1 cellular context compared by ENCODE assay signal in the genomic region with DNA sequence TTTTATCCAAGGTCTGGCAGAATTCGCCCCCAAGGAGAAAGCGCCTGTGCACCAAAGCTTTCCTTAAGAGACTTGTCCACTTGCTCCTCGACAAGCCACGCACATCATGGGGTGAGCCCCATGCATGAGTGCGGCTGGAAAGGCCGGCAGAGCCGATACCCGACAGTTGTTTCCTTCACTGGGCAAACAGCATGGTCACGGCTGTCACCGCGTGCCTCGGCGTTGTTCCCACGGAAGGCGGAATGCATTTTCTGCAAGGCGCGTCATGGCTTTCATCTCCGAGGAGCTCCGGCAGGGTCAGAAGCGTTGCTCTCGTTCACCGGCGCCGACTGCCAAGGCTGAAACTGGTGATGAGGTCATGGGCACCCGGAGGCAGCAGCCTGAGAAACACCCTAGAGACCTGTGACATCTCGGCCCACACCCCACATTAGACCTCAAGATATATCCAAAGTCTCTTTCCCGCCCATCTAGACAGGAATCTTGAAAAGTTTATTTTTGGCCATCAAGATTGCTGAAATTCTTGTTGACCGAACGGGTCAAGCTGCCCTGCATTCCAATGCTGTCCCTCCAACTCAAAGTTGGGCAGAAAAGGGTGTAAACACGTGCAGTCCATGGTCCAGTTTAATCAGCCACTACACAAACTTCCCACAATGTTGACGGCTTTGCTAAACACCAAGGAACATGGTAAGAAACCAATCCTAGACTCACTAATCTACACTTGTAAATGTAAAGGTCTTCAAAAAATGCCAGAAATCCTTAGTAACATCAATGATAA.
A peak's percentile ranks its signal among the peaks of the same experiment; 100 is the strongest.
TF ChIP-seq lines count a peak whose summit lies in the region.

No MANE protein-coding gene starts in this region.

TF ChIP-seq in K562, 482 proteins besides CTCF, POLR2A, EP300 and RAD21 (continued from another document):
- TF ChIP-seq, protein P1, sequence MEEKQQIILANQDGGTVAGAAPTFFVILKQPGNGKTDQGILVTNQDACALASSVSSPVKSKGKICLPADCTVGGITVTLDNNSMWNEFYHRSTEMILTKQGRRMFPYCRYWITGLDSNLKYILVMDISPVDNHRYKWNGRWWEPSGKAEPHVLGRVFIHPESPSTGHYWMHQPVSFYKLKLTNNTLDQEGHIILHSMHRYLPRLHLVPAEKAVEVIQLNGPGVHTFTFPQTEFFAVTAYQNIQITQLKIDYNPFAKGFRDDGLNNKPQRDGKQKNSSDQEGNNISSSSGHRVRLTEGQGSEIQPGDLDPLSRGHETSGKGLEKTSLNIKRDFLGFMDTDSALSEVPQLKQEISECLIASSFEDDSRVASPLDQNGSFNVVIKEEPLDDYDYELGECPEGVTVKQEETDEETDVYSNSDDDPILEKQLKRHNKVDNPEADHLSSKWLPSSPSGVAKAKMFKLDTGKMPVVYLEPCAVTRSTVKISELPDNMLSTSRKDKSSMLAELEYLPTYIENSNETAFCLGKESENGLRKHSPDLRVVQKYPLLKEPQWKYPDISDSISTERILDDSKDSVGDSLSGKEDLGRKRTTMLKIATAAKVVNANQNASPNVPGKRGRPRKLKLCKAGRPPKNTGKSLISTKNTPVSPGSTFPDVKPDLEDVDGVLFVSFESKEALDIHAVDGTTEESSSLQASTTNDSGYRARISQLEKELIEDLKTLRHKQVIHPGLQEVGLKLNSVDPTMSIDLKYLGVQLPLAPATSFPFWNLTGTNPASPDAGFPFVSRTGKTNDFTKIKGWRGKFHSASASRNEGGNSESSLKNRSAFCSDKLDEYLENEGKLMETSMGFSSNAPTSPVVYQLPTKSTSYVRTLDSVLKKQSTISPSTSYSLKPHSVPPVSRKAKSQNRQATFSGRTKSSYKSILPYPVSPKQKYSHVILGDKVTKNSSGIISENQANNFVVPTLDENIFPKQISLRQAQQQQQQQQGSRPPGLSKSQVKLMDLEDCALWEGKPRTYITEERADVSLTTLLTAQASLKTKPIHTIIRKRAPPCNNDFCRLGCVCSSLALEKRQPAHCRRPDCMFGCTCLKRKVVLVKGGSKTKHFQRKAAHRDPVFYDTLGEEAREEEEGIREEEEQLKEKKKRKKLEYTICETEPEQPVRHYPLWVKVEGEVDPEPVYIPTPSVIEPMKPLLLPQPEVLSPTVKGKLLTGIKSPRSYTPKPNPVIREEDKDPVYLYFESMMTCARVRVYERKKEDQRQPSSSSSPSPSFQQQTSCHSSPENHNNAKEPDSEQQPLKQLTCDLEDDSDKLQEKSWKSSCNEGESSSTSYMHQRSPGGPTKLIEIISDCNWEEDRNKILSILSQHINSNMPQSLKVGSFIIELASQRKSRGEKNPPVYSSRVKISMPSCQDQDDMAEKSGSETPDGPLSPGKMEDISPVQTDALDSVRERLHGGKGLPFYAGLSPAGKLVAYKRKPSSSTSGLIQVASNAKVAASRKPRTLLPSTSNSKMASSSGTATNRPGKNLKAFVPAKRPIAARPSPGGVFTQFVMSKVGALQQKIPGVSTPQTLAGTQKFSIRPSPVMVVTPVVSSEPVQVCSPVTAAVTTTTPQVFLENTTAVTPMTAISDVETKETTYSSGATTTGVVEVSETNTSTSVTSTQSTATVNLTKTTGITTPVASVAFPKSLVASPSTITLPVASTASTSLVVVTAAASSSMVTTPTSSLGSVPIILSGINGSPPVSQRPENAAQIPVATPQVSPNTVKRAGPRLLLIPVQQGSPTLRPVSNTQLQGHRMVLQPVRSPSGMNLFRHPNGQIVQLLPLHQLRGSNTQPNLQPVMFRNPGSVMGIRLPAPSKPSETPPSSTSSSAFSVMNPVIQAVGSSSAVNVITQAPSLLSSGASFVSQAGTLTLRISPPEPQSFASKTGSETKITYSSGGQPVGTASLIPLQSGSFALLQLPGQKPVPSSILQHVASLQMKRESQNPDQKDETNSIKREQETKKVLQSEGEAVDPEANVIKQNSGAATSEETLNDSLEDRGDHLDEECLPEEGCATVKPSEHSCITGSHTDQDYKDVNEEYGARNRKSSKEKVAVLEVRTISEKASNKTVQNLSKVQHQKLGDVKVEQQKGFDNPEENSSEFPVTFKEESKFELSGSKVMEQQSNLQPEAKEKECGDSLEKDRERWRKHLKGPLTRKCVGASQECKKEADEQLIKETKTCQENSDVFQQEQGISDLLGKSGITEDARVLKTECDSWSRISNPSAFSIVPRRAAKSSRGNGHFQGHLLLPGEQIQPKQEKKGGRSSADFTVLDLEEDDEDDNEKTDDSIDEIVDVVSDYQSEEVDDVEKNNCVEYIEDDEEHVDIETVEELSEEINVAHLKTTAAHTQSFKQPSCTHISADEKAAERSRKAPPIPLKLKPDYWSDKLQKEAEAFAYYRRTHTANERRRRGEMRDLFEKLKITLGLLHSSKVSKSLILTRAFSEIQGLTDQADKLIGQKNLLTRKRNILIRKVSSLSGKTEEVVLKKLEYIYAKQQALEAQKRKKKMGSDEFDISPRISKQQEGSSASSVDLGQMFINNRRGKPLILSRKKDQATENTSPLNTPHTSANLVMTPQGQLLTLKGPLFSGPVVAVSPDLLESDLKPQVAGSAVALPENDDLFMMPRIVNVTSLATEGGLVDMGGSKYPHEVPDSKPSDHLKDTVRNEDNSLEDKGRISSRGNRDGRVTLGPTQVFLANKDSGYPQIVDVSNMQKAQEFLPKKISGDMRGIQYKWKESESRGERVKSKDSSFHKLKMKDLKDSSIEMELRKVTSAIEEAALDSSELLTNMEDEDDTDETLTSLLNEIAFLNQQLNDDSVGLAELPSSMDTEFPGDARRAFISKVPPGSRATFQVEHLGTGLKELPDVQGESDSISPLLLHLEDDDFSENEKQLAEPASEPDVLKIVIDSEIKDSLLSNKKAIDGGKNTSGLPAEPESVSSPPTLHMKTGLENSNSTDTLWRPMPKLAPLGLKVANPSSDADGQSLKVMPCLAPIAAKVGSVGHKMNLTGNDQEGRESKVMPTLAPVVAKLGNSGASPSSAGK (IDR thresholded peaks at IDR 0.05) = peak; percentile 79
- TF ChIP-seq, protein P2, sequence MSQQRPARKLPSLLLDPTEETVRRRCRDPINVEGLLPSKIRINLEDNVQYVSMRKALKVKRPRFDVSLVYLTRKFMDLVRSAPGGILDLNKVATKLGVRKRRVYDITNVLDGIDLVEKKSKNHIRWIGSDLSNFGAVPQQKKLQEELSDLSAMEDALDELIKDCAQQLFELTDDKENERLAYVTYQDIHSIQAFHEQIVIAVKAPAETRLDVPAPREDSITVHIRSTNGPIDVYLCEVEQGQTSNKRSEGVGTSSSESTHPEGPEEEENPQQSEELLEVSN (IDR thresholded peaks at IDR 0.05; ENCODE audit: borderline replicate concordance in 1 of 2, extremely low read depth in 1 of 2, insufficient read depth in 1 of 2, insufficient read length in 1 of 2, low read depth in 1 of 2, low read length in 1 of 2, poor library complexity in 1 of 2, severe bottlenecking in 1 of 2) = peak; percentile 19 to 50
- TF ChIP-seq, protein P3, sequence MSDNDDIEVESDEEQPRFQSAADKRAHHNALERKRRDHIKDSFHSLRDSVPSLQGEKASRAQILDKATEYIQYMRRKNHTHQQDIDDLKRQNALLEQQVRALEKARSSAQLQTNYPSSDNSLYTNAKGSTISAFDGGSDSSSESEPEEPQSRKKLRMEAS (CRISPR knock-in tag; IDR thresholded peaks at IDR 0.05) = peak; percentile 45
- TF ChIP-seq RBM14 (IDR thresholded peaks at IDR 0.05; ENCODE audit: borderline replicate concordance, insufficient read depth, low read depth, low read length) = 0 out of 2 replicates have a peak, but pooled peaks have one; percentile 13
- TF ChIP-seq, protein P4, sequence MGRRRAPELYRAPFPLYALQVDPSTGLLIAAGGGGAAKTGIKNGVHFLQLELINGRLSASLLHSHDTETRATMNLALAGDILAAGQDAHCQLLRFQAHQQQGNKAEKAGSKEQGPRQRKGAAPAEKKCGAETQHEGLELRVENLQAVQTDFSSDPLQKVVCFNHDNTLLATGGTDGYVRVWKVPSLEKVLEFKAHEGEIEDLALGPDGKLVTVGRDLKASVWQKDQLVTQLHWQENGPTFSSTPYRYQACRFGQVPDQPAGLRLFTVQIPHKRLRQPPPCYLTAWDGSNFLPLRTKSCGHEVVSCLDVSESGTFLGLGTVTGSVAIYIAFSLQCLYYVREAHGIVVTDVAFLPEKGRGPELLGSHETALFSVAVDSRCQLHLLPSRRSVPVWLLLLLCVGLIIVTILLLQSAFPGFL (CRISPR knock-in tag; IDR thresholded peaks at IDR 0.05) = 0 out of 2 replicates have a peak, but pooled peaks have one; percentile 63
- TF ChIP-seq ZBTB1 (CRISPR knock-in tag; IDR thresholded peaks at IDR 0.05; ENCODE audit: borderline replicate concordance, low read depth) = no peak; the same call in 1 of the 2 replicates
- peak; percentile 36; the same call in 1 of the 2 replicates for TF ChIP-seq L3MBTL2 (IDR thresholded peaks at IDR 0.05)
- peak in 1 of 3 experiments; percentile 13 for TF ChIP-seq YY1 (IDR thresholded peaks at IDR 0.05; ENCODE audit: borderline replicate concordance in 1 of 3, control insufficient read depth in 1 of 3, extremely low read depth in 1 of 3, insufficient read depth in 3 of 3, insufficient read length in 1 of 3, insufficient replicate concordance in 2 of 3, low read depth in 1 of 3, low read length in 2 of 3)
- TF ChIP-seq, protein P5, sequence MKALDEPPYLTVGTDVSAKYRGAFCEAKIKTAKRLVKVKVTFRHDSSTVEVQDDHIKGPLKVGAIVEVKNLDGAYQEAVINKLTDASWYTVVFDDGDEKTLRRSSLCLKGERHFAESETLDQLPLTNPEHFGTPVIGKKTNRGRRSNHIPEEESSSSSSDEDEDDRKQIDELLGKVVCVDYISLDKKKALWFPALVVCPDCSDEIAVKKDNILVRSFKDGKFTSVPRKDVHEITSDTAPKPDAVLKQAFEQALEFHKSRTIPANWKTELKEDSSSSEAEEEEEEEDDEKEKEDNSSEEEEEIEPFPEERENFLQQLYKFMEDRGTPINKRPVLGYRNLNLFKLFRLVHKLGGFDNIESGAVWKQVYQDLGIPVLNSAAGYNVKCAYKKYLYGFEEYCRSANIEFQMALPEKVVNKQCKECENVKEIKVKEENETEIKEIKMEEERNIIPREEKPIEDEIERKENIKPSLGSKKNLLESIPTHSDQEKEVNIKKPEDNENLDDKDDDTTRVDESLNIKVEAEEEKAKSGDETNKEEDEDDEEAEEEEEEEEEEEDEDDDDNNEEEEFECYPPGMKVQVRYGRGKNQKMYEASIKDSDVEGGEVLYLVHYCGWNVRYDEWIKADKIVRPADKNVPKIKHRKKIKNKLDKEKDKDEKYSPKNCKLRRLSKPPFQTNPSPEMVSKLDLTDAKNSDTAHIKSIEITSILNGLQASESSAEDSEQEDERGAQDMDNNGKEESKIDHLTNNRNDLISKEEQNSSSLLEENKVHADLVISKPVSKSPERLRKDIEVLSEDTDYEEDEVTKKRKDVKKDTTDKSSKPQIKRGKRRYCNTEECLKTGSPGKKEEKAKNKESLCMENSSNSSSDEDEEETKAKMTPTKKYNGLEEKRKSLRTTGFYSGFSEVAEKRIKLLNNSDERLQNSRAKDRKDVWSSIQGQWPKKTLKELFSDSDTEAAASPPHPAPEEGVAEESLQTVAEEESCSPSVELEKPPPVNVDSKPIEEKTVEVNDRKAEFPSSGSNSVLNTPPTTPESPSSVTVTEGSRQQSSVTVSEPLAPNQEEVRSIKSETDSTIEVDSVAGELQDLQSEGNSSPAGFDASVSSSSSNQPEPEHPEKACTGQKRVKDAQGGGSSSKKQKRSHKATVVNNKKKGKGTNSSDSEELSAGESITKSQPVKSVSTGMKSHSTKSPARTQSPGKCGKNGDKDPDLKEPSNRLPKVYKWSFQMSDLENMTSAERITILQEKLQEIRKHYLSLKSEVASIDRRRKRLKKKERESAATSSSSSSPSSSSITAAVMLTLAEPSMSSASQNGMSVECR (CRISPR knock-in tag; IDR thresholded peaks at IDR 0.05) = 0 out of 2 replicates have a peak, but pooled peaks have one; percentile 9
- TF ChIP-seq, protein P6, sequence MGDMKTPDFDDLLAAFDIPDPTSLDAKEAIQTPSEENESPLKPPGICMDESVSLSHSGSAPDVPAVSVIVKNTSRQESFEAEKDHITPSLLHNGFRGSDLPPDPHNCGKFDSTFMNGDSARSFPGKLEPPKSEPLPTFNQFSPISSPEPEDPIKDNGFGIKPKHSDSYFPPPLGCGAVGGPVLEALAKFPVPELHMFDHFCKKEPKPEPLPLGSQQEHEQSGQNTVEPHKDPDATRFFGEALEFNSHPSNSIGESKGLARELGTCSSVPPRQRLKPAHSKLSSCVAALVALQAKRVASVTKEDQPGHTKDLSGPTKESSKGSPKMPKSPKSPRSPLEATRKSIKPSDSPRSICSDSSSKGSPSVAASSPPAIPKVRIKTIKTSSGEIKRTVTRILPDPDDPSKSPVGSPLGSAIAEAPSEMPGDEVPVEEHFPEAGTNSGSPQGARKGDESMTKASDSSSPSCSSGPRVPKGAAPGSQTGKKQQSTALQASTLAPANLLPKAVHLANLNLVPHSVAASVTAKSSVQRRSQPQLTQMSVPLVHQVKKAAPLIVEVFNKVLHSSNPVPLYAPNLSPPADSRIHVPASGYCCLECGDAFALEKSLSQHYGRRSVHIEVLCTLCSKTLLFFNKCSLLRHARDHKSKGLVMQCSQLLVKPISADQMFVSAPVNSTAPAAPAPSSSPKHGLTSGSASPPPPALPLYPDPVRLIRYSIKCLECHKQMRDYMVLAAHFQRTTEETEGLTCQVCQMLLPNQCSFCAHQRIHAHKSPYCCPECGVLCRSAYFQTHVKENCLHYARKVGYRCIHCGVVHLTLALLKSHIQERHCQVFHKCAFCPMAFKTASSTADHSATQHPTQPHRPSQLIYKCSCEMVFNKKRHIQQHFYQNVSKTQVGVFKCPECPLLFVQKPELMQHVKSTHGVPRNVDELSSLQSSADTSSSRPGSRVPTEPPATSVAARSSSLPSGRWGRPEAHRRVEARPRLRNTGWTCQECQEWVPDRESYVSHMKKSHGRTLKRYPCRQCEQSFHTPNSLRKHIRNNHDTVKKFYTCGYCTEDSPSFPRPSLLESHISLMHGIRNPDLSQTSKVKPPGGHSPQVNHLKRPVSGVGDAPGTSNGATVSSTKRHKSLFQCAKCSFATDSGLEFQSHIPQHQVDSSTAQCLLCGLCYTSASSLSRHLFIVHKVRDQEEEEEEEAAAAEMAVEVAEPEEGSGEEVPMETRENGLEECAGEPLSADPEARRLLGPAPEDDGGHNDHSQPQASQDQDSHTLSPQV (IDR thresholded peaks at IDR 0.05) = 0 out of 2 replicates have a peak, but pooled peaks have one; percentile 23
